Comparison of ENCODE assay signal across 19 cellular contexts in the genomic region with DNA sequence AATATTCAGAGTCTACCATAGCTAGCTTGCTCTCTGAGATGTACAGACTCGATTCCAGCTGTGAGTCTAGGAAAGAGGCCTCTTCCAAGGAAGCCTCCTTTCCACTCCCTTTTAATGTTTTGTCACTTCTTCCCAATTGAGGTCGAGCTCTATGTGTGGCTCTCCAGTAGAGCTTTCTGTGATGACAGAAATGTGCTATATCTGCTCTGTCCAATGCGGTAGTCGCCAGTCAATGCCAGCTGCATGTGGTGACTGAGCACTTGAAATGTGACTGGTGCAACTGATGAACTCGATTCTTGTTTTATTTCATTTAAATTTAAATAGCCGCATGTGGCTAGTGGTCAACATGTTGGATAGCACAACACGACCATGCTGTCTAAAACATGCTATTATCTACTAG.
"Had no signal": no experiment of that assay in that cellular context is flagged by ENCODE, and none has a peak within 500 bp of the region (broad histone marks: within the 10 kb centered on the region; RNA-seq: fewer than 3 reads in every experiment).

No MANE protein-coding gene starts in this region.

- FAIRE-seq: colon, keratinocyte had no signal

- H3K27ac ChIP-seq: prostate gland, tibial artery had no signal

- H3K36me3 Mint-ChIP-seq: naive thymus-derived CD4-positive, alpha-beta T cell had no signal

- H3K4me3 ChIP-seq: body of pancreas, lung, prostate gland, tibial artery had no signal

- H3K4me3 Mint-ChIP-seq: activated naive CD4-positive, alpha-beta T cell treated with anti-CD3 and anti-CD28 coated beads for 36 hours; effector memory CD8-positive, alpha-beta T cell; naive thymus-derived CD4-positive, alpha-beta T cell; stimulated activated naive CD8-positive, alpha-beta T cell treated with anti-CD3 and anti-CD28 coated beads, Interleukin-15, amount 100 ng/mL, for 72 hours; T-helper 1 cell treated with Interleukin-12 subunit alpha and Interleukin-12 subunit beta and Interleukin-4 antibody, amounts not matched to agents 30 μg/mL and 1 μg/mL, for 36 hours; WTC11 had no signal

- H3K27me3 ChIP-seq: body of pancreas, tibial artery had no signal

- ATAC-seq: body of pancreas; effector memory CD8-positive, alpha-beta T cell; naive thymus-derived CD4-positive, alpha-beta T cell; stimulated activated naive CD8-positive, alpha-beta T cell treated with anti-CD3 and anti-CD28 coated beads, Interleukin-15, amount 100 ng/mL, for 72 hours; WTC11 had no signal

- H3K27me3 Mint-ChIP-seq: stimulated activated naive CD8-positive, alpha-beta T cell treated with anti-CD3 and anti-CD28 coated beads, Interleukin-15, amount 100 ng/mL, for 72 hours had no signal

- H3K4me1 Mint-ChIP-seq: naive thymus-derived CD4-positive, alpha-beta T cell; stimulated activated naive CD8-positive, alpha-beta T cell treated with anti-CD3 and anti-CD28 coated beads, Interleukin-15, amount 100 ng/mL, for 72 hours had no signal

- H3K9me3 ChIP-seq: body of pancreas, prostate gland, tibial artery had no signal

- H3K4me1 ChIP-seq: prostate gland, tibial artery had no signal

- H3K9me3 Mint-ChIP-seq: activated naive CD4-positive, alpha-beta T cell treated with anti-CD3 and anti-CD28 coated beads for 36 hours; effector memory CD8-positive, alpha-beta T cell; stimulated activated naive CD8-positive, alpha-beta T cell treated with anti-CD3 and anti-CD28 coated beads, Interleukin-15, amount 100 ng/mL, for 72 hours; T-helper 1 cell treated with Interleukin-12 subunit alpha and Interleukin-12 subunit beta and Interleukin-4 antibody, amounts not matched to agents 30 μg/mL and 1 μg/mL, for 36 hours had no signal

- DNase-seq: activated CD4-positive, alpha-beta T cell treated with anti-CD3 and anti-CD28 coated beads, Interleukin-2, amount 50 U/mL, for 48 hours; activated effector memory CD4-positive, alpha-beta T cell treated with Interleukin-2 at 50 U/mL for 16 hours; activated naive CD4-positive, alpha-beta T cell treated with anti-CD3 and anti-CD28 coated beads for 36 hours; activated T-cell treated with anti-CD3 and anti-CD28 coated beads, Interleukin-2, amount 50 U/mL, for 48 hours; body of pancreas; caudate nucleus; effector memory CD8-positive, alpha-beta T cell; naive thymus-derived CD4-positive, alpha-beta T cell; stimulated activated CD4-positive, alpha-beta T cell treated with anti-CD3 and anti-CD28 coated beads, Interleukin-12 subunit alpha, Interleukin-12 subunit beta, amount 100 ng/mL, for 4 hours; stimulated activated CD4-positive, alpha-beta T cell treated with anti-CD3 and anti-CD28 coated beads, Interleukin-1b, Interleukin-23, amount 100 ng/mL, for 48 hours; stimulated activated naive CD8-positive, alpha-beta T cell treated with anti-CD3 and anti-CD28 coated beads, Interleukin-15, amount 100 ng/mL, for 72 hours; T1000; tibial artery had no signal

- H3K36me3 ChIP-seq: prostate gland, tibial artery had no signal

- H3K27ac Mint-ChIP-seq: activated naive CD4-positive, alpha-beta T cell treated with anti-CD3 and anti-CD28 coated beads for 36 hours; effector memory CD8-positive, alpha-beta T cell; naive thymus-derived CD4-positive, alpha-beta T cell; stimulated activated naive CD8-positive, alpha-beta T cell treated with anti-CD3 and anti-CD28 coated beads, Interleukin-15, amount 100 ng/mL, for 72 hours; T-helper 1 cell treated with Interleukin-12 subunit alpha and Interleukin-12 subunit beta and Interleukin-4 antibody, amounts not matched to agents 30 μg/mL and 1 μg/mL, for 36 hours had no signal
